ENCODE assay signal across 12 cellular contexts in genomic region chr18:12890500-12890899, GRCh38. TPM values are rescaled to one million over a fixed set of nuclear protein-coding genes. Genes with fewer than 3 reads are reported as not detected.
A peak's percentile ranks its signal among the peaks of the same experiment; 100 is the strongest.
DNase-seq lines count a peak whose midpoint lies in the region; ATAC-seq and TF ChIP-seq lines count a peak whose summit lies in the region.
"Had no signal": no experiment of that assay in that cellular context is flagged by ENCODE, and none has a peak within 500 bp of the region (broad histone marks: within the 10 kb centered on the region; RNA-seq: fewer than 3 reads in every experiment).

No MANE protein-coding gene starts in this region.

- peaks cover 4% of the 10 kb centered on the region for H3K9me3 Mint-ChIP-seq in activated CD8-positive, alpha-beta T cell treated with anti-CD3 and anti-CD28 coated beads, Interleukin-2, amount 10 ng/mL, durations not matched to agents 7 days and 5 days (ENCODE audit: insufficient read depth)
- H3K9me3 Mint-ChIP-seq in activated CD8-positive, alpha-beta T cell treated with anti-CD3 and anti-CD28 coated beads for 36 hours = no peaks in the 10 kb centered on the region
- H3K9me3 Mint-ChIP-seq in chondrocyte (ENCODE audit: low read depth) = peaks cover 7% of the 10 kb centered on the region

- POLR2A ChIA-PET in activated CD8-positive, alpha-beta T cell treated with anti-CD3 and anti-CD28 coated beads, Interleukin-2, amount 10 ng/mL, durations not matched to agents 7 days and 5 days (lab: Charles Lee) = interaction anchor here (1.0 kb wide), 1 partner anchor 79 kb away, joined by 3 read pairs; no protein-coding TSS in a partner anchor
- POLR2A ChIA-PET in activated CD8-positive, alpha-beta T cell treated with anti-CD3 and anti-CD28 coated beads for 36 hours (lab: Charles Lee) = interaction anchor here (0.9 kb wide), 1 partner anchor 186 kb away, joined by 3 read pairs; no protein-coding TSS in a partner anchor

- no peak for TF ChIP-seq CTCF in activated CD8-positive, alpha-beta T cell treated with anti-CD3 and anti-CD28 coated beads for 36 hours (IDR thresholded peaks at IDR 0.05)
- peak; percentile 12 for TF ChIP-seq CTCF in NB4 (IDR thresholded peaks at IDR 0.05; ENCODE audit: low read depth, low read length)
- peak; percentile 55 for TF ChIP-seq CTCF in chondrocyte (IDR thresholded peaks at IDR 0.05)
- TF ChIP-seq CTCF in retinal pigment epithelial cell (conservative IDR thresholded peaks at IDR 0.05; ENCODE audit: low read depth, low read length) = peak; percentile 38
- no peak for TF ChIP-seq CTCF in tibial artery (IDR thresholded peaks at IDR 0.05)

- DNase-seq in activated CD8-positive, alpha-beta T cell treated with anti-CD3 and anti-CD28 coated beads, Interleukin-2, amount 10 ng/mL, durations not matched to agents 7 days and 5 days = no peak
- no peak for DNase-seq in activated CD8-positive, alpha-beta T cell treated with anti-CD3 and anti-CD28 coated beads for 36 hours
- DNase-seq in NB4 (ENCODE audit: low read depth) (peak; percentile 49), chondrocyte (ENCODE audit: low spot score) (no peak), retinal pigment epithelial cell (ENCODE audit: low read depth) (no peak), tibial artery (no peak), DMS153 treated with DMSO at 0.1 percent for 48 hours (lab: John Stamatoyannopoulos, UW; ENCODE audit: unreplicated experiment) (no peak), 8988T (no peak)
- DNase-seq: cerebellar nuclear complex, ovary had no signal

- CTCF ChIA-PET in activated CD8-positive, alpha-beta T cell treated with anti-CD3 and anti-CD28 coated beads, Interleukin-2, amount 10 ng/mL, durations not matched to agents 7 days and 5 days (lab: Charles Lee) = interaction anchor here (0.9 to 3.4 kb wide), 10 partner anchors 12 to 169 kb away, joined by 3 to 24 read pairs (median 6); no protein-coding TSS in a partner anchor
- CTCF ChIA-PET in activated CD8-positive, alpha-beta T cell treated with anti-CD3 and anti-CD28 coated beads for 36 hours (lab: Charles Lee) = interaction anchor here (0.7 to 6.0 kb wide), 13 partner anchors 9 to 165 kb away, joined by 3 to 71 read pairs (median 4); no protein-coding TSS in a partner anchor

- no peaks in the 10 kb centered on the region for H3K4me1 ChIP-seq in tibial artery

- no peak overlapping the region for H3K4me3 Mint-ChIP-seq in activated CD8-positive, alpha-beta T cell treated with anti-CD3 and anti-CD28 coated beads, Interleukin-2, amount 10 ng/mL, durations not matched to agents 7 days and 5 days
- no peak overlapping the region for H3K4me3 Mint-ChIP-seq in activated CD8-positive, alpha-beta T cell treated with anti-CD3 and anti-CD28 coated beads for 36 hours
- no peak overlapping the region for H3K4me3 Mint-ChIP-seq in chondrocyte (ENCODE audit: unreplicated experiment)

- H3K27me3 ChIP-seq in tibial artery = peaks cover 0 to 6% of the 10 kb centered on the region in 2 donors
- H3K27me3 ChIP-seq: ovary had no signal

- H3K9me3 ChIP-seq in tibial artery = no peaks in the 10 kb centered on the region
- H3K9me3 ChIP-seq: BLaER1, HAP-1, ovary had no signal

- peaks cover 13% of the 10 kb centered on the region for H3K4me1 Mint-ChIP-seq in activated CD8-positive, alpha-beta T cell treated with anti-CD3 and anti-CD28 coated beads, Interleukin-2, amount 10 ng/mL, durations not matched to agents 7 days and 5 days (ENCODE audit: low read depth)
- H3K4me1 Mint-ChIP-seq in activated CD8-positive, alpha-beta T cell treated with anti-CD3 and anti-CD28 coated beads for 36 hours (ENCODE audit: low read depth) = peaks cover 16% of the 10 kb centered on the region
- peaks cover 13% of the 10 kb centered on the region for H3K4me1 Mint-ChIP-seq in chondrocyte (ENCODE audit: low read depth)

- no peaks in the 10 kb centered on the region for H3K36me3 ChIP-seq in tibial artery
- H3K36me3 ChIP-seq: BLaER1, HAP-1, ovary had no signal

- intact Hi-C loops in activated CD8-positive, alpha-beta T cell treated with anti-CD3 and anti-CD28 coated beads for 36 hours (cut with micrococcal nuclease) = loop anchor here (5.0 kb wide), 1 partner anchor 163 kb away; no protein-coding TSS in a partner anchor
- intact Hi-C loops in tibial artery (cut with DNase I; ENCODE audit: low total_unique reads) = loop anchor here (5.0 kb wide), 1 partner anchor 163 kb away; no protein-coding TSS in a partner anchor

- ATAC-seq in activated CD8-positive, alpha-beta T cell treated with anti-CD3 and anti-CD28 coated beads, Interleukin-2, amount 10 ng/mL, durations not matched to agents 7 days and 5 days = peak; percentile 56
- no peak for ATAC-seq in activated CD8-positive, alpha-beta T cell treated with anti-CD3 and anti-CD28 coated beads for 36 hours

- no peak overlapping the region for H3K27ac ChIP-seq in tibial artery
- H3K27ac ChIP-seq: BLaER1, ovary had no signal

- no peak overlapping the region for H3K27ac Mint-ChIP-seq in activated CD8-positive, alpha-beta T cell treated with anti-CD3 and anti-CD28 coated beads, Interleukin-2, amount 10 ng/mL, durations not matched to agents 7 days and 5 days
- H3K27ac Mint-ChIP-seq in activated CD8-positive, alpha-beta T cell treated with anti-CD3 and anti-CD28 coated beads for 36 hours = no peak overlapping the region
- no peak overlapping the region for H3K27ac Mint-ChIP-seq in chondrocyte (ENCODE audit: unreplicated experiment)

- H3K36me3 Mint-ChIP-seq in activated CD8-positive, alpha-beta T cell treated with anti-CD3 and anti-CD28 coated beads, Interleukin-2, amount 10 ng/mL, durations not matched to agents 7 days and 5 days (ENCODE audit: low read depth) = peaks cover 3% of the 10 kb centered on the region
- H3K36me3 Mint-ChIP-seq in activated CD8-positive, alpha-beta T cell treated with anti-CD3 and anti-CD28 coated beads for 36 hours (ENCODE audit: low read depth) = no peaks in the 10 kb centered on the region
- peaks cover 3% of the 10 kb centered on the region for H3K36me3 Mint-ChIP-seq in chondrocyte (ENCODE audit: low read depth)

- H3K4me3 ChIP-seq in NB4 (ENCODE audit: low read depth, low read length) = no peak overlapping the region
- H3K4me3 ChIP-seq in retinal pigment epithelial cell (ENCODE audit: low read length) = no peak overlapping the region
- H3K4me3 ChIP-seq in tibial artery = no peak overlapping the region
- H3K4me3 ChIP-seq: BLaER1, HAP-1, ovary had no signal

- TF ChIP-seq POLR2A in NB4 (IDR thresholded peaks at IDR 0.05; ENCODE audit: extremely low read depth, insufficient read length) = no peak

- H3K27me3 Mint-ChIP-seq in activated CD8-positive, alpha-beta T cell treated with anti-CD3 and anti-CD28 coated beads, Interleukin-2, amount 10 ng/mL, durations not matched to agents 7 days and 5 days (ENCODE audit: low read depth) = peaks cover 10% of the 10 kb centered on the region
- peaks cover 9% of the 10 kb centered on the region for H3K27me3 Mint-ChIP-seq in activated CD8-positive, alpha-beta T cell treated with anti-CD3 and anti-CD28 coated beads for 36 hours
- no peaks in the 10 kb centered on the region for H3K27me3 Mint-ChIP-seq in chondrocyte (ENCODE audit: low read depth)

RNA-seq across cellular contexts. Expression of gene PTPN2, which starts 6.5 kb away (rescaled TPM):
- 10 to 100 TPM; 52.9 to 53.6 TPM for total RNA-seq in activated CD8-positive, alpha-beta T cell treated with anti-CD3 and anti-CD28 coated beads, Interleukin-2, amount 10 ng/mL, durations not matched to agents 7 days and 5 days
- 10 to 100 TPM; 50.8 to 55.8 TPM for total RNA-seq in activated CD8-positive, alpha-beta T cell treated with anti-CD3 and anti-CD28 coated beads for 36 hours
- total RNA-seq in chondrocyte = 21.9 to 29.0 TPM (median 22.2 TPM) in 3 replicates

RNA-seq across cellular contexts. Expression of gene SEH1L, which starts 57.3 kb away (rescaled TPM):
- total RNA-seq in activated CD8-positive, alpha-beta T cell treated with anti-CD3 and anti-CD28 coated beads, Interleukin-2, amount 10 ng/mL, durations not matched to agents 7 days and 5 days = 10 to 100 TPM; 58.6 to 62.3 TPM
- total RNA-seq in activated CD8-positive, alpha-beta T cell treated with anti-CD3 and anti-CD28 coated beads for 36 hours = 100 to 1,000 TPM; 105 to 110 TPM
- total RNA-seq in chondrocyte = 34.1 to 37.5 TPM (median 36.3 TPM) in 3 replicates

Comparison
In these comparisons a context has a peak if more than half of its experiments do, and no peak if none do; other contexts are left out.
1. CTCF ChIP-seq: peak in NB4 (single experiment), chondrocyte (single experiment) and retinal pigment epithelial cell (single experiment); none in activated CD8-positive, alpha-beta T cell treated with anti-CD3 and anti-CD28 coated beads for 36 hours (single experiment) and tibial artery (0 of 2).